17 cellular contexts compared by ENCODE assay signal in genomic region chr5:117624226-117624625, GRCh38.
"Had no signal": no experiment of that assay in that cellular context is flagged by ENCODE, and none has a peak within 500 bp of the region (broad histone marks: within the 10 kb centered on the region; RNA-seq: fewer than 3 reads in every experiment).

No MANE protein-coding gene starts in this region.

- H3K36me3 ChIP-seq: SJSA1 had no signal

- H3K4me3 ChIP-seq: SJSA1, SK-N-MC had no signal

- H3K4me1 ChIP-seq: SJSA1 had no signal

- H3K27ac ChIP-seq: SJSA1, SK-N-MC had no signal

- H3K27me3 ChIP-seq: SJSA1 had no signal

- DNase-seq: Kasumi-1, KG1, MM.1S, NCI-H1092 treated with DMSO at 0.1 percent for 48 hours, NCI-H1436, NCI-H187, NCI-H2029, NCI-H2081 treated with DMSO at 0.1 percent for 48 hours, NCI-H226, NCI-H526 treated with DMSO at 0.1 percent for 48 hours, NCI-H774, Right ventricle myocardium superior, RPMI8226, SIG-M5 had no signal

- ATAC-seq: HepG2 had no signal
